In the genomic region with DNA sequence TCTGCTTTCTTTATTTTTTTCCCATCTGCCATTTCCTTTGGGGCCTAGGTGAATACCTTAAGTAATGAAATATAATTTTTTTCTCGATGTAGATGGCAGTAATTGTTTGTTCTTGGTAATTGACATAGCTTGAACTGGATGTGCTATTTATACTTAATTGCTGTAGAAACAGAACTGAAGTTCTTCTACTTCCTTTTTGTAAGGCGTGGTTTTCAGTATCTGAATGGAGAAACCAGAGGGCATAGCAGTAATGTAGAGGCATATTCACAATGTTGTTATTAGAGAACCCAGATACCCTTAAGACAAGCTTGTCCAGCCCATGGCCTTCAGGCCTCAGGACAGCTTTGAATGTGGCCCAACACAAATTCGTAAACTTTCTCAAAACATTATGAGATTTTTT, we compare ENCODE assay signal across 22 cellular contexts. TPM values are rescaled to one million over a fixed set of nuclear protein-coding genes. Genes with fewer than 3 reads are reported as not detected.
DNase-seq lines count a peak whose midpoint lies in the region; ATAC-seq, FAIRE-seq and TF ChIP-seq lines count a peak whose summit lies in the region.
"Had no signal": no experiment of that assay in that cellular context is flagged by ENCODE, and none has a peak within 500 bp of the region (broad histone marks: within the 10 kb centered on the region; RNA-seq: fewer than 3 reads in every experiment).

No MANE protein-coding gene starts in this region.

- CTCF ChIA-PET in A549 (lab: Yijun Ruan, JAX) = interaction anchor here (0.8 to 1.3 kb wide), 5 partner anchors 39 to 149 kb away, joined by 3 to 4 read pairs (median 3); no protein-coding TSS in a partner anchor

- POLR2A ChIA-PET in A549 (lab: Yijun Ruan, JAX) = no interaction called here

- H3K4me2 ChIP-seq in A549 (no peak overlapping the region), KMS-11 (peak overlapping the region; percentile 44)

- H3K79me2 ChIP-seq in KMS-11 (ENCODE audit: insufficient read depth, low read depth) = no peaks in the 10 kb centered on the region; the same call in 1 of the 2 replicates

- ATAC-seq in A549 (no peak), mucosa of descending colon (peak; percentile 55)
- ATAC-seq: HepG2 had no signal

- intact Hi-C loops in mucosa of descending colon (cut with DNase I, micrococcal nuclease) = no loop called here

- DNase-seq in A549 (ENCODE audit: low read depth in 1 of 2, low spot score in 1 of 2) (no peak), OCI-M1 (lab: John Stamatoyannopoulos, UW) (peak; percentile 13), mucosa of descending colon (no peak), NCI-H1105 treated with DMSO at 0.1 percent for 48 hours (lab: John Stamatoyannopoulos, UW) (no peak), HUDEP-2 (lab: John Stamatoyannopoulos, UW; ENCODE audit: unreplicated experiment in 76 of 76) (no peak), DMS114 treated with DMSO at 0.1 percent for 48 hours (lab: John Stamatoyannopoulos, UW; ENCODE audit: unreplicated experiment) (no peak)
- DNase-seq in activated naive CD4-positive, alpha-beta T cell treated with Interleukin-2 at 50 U/mL for 16 hours = no peak
- DNase-seq: activated CD4-positive, alpha-beta memory T cell treated with anti-CD3 and anti-CD28 coated beads, Interleukin-2, amount 10 ng/mL, durations not matched to agents 7 days and 5 days; activated naive CD4-positive, alpha-beta T cell; activated T-cell treated with anti-CD3 and anti-CD28 coated beads for 4 hours; amygdala; CD4-positive, alpha-beta T cell; dorsolateral prefrontal cortex; GDM1; NCI-H187 treated with DMSO at 0.1 percent for 48 hours; Right ventricle myocardium superior; stimulated activated CD8-positive, alpha-beta memory T cell treated with anti-CD3 and anti-CD28 coated beads, Interleukin-4, amount 100 ng/mL, for 48 hours; T-helper 1 cell had no signal

- H3K4me1 ChIP-seq in A549 (peaks cover 29% of the 10 kb centered on the region), KMS-11 (ENCODE audit: low read depth, poor library complexity, severe bottlenecking) (peaks cover 57% of the 10 kb centered on the region), mucosa of descending colon (ENCODE audit: low read depth) (no peaks in the 10 kb centered on the region)

- H3K27ac ChIP-seq in A549 (no peak overlapping the region), KMS-11 (peak overlapping the region; percentile 5; the same call in 1 of the 2 replicates)
- H3K27ac ChIP-seq: cardiac muscle cell, VCaP had no signal

- H3K36me3 ChIP-seq in KMS-11 (ENCODE audit: insufficient read depth) (peaks cover 11% of the 10 kb centered on the region; the same call in 1 of the 2 replicates), mucosa of descending colon (ENCODE audit: low read depth) (no peaks in the 10 kb centered on the region)

- H2AFZ ChIP-seq in KMS-11 (ENCODE audit: low read depth) = no peak overlapping the region

- H4K20me1 ChIP-seq in KMS-11 (ENCODE audit: insufficient read depth) = no peaks in the 10 kb centered on the region

- no peak overlapping the region for H3K9ac ChIP-seq in KMS-11

- TF ChIP-seq EP300 in A549 (IDR thresholded peaks at IDR 0.05) = no peak

- H3K27me3 ChIP-seq in KMS-11 (ENCODE audit: insufficient read depth, low read depth) = no peaks in the 10 kb centered on the region
- H3K27me3 ChIP-seq: cardiac muscle cell, dorsolateral prefrontal cortex had no signal

- no peak for TF ChIP-seq RAD21 in A549 (conservative IDR thresholded peaks at IDR 0.05 in 1 of 2, IDR thresholded peaks at IDR 0.05 in 1 of 2)

- H3K9me3 ChIP-seq in A549 = no peaks in the 10 kb centered on the region
- H3K9me3 ChIP-seq in mucosa of descending colon = no peaks in the 10 kb centered on the region

- FAIRE-seq in A549 (lab: Jason Lieb, UNC) = peak; percentile 32

- no peak overlapping the region for H3K4me3 ChIP-seq in A549
- H3K4me3 ChIP-seq in KMS-11 (IDR thresholded peaks at IDR 0.05; ENCODE audit: insufficient read depth, low read depth, low read length) = no peak overlapping the region
- no peak overlapping the region for H3K4me3 ChIP-seq in mucosa of descending colon
- H3K4me3 ChIP-seq: cardiac muscle cell, dorsolateral prefrontal cortex had no signal

- TF ChIP-seq CTCF in A549 (IDR thresholded peaks at IDR 0.05) (no peak), KMS-11 (conservative IDR thresholded peaks at IDR 0.05; ENCODE audit: low read depth, low read length) (no peak), mucosa of descending colon (IDR thresholded peaks at IDR 0.05) (no peak)

- 87% methylated on average over 3 of the region's 3 CpGs for WGBS in A549 (ENCODE audit: missing lambda C conversion rate)

- TF ChIP-seq POLR2A in A549 (IDR thresholded peaks at IDR 0.05; ENCODE audit: low read length) = no peak

TF ChIP-seq in A549, 52 proteins besides CTCF, POLR2A, EP300 and RAD21:
- TF ChIP-seq, protein P1, sequence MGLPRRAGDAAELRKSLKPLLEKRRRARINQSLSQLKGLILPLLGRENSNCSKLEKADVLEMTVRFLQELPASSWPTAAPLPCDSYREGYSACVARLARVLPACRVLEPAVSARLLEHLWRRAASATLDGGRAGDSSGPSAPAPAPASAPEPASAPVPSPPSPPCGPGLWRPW (IDR thresholded peaks at IDR 0.05) = no peak
- no peak for TF ChIP-seq RARB (CRISPR knock-in tag; IDR thresholded peaks at IDR 0.05)
- TF ChIP-seq NPAS2 (CRISPR knock-in tag; IDR thresholded peaks at IDR 0.05; ENCODE audit: borderline replicate concordance) = no peak
- TF ChIP-seq, protein P2, sequence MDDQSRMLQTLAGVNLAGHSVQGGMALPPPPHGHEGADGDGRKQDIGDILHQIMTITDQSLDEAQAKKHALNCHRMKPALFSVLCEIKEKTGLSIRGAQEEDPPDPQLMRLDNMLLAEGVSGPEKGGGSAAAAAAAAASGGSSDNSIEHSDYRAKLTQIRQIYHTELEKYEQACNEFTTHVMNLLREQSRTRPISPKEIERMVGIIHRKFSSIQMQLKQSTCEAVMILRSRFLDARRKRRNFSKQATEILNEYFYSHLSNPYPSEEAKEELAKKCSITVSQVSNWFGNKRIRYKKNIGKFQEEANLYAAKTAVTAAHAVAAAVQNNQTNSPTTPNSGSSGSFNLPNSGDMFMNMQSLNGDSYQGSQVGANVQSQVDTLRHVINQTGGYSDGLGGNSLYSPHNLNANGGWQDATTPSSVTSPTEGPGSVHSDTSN (IDR thresholded peaks at IDR 0.05) = no peak
- TF ChIP-seq SMC3 (IDR thresholded peaks at IDR 0.05) = no peak

RNA-seq across cellular contexts. Expression of a gene that starts 16.4 kb away (rescaled TPM):
- polyA plus RNA-seq in A549 (2011; rRNA removed) (33.7 and 59.6 TPM in 2 replicates), A549 (2017; fragmentation: RNase III; extraction: RNeasy Plus Mini Kit Qiagen cat#74134 plus additional on column Dnase treatment) (25.8 to 27.3 TPM (median 26.7 TPM) in 3 replicates)
- polyA plus RNA-seq in A549 (2012; cell fraction: cytosol; rRNA removed) = 36.3 and 39.6 TPM in 2 replicates
- polyA plus RNA-seq in A549 (2012; cell fraction: nucleus; rRNA removed) = 219 and 262 TPM in 2 replicates
- 115 and 146 TPM in 2 replicates for polyA minus RNA-seq in A549 (2011; rRNA and poly(A)+ RNA removed)
- 100 to 1,000 TPM in 1 of 3 donors, 10 to 100 TPM in 2; 88.5 to 105 (median 95.6) TPM for total RNA-seq in mucosa of descending colon

RNA-seq across cellular contexts. Expression of a gene that starts 52.1 kb away (rescaled TPM):
- polyA plus RNA-seq in A549 (2011; rRNA removed) (91.4 and 101 TPM in 2 replicates), A549 (2017; fragmentation: RNase III; extraction: RNeasy Plus Mini Kit Qiagen cat#74134 plus additional on column Dnase treatment) (371 to 416 TPM (median 377 TPM) in 3 replicates)
- polyA plus RNA-seq in A549 (2012; cell fraction: cytosol; rRNA removed) = 179 and 201 TPM in 2 replicates
- 194 and 208 TPM in 2 replicates for polyA plus RNA-seq in A549 (2012; cell fraction: nucleus; rRNA removed)
- polyA minus RNA-seq in A549 (2011; rRNA and poly(A)+ RNA removed) = 68.0 and 70.8 TPM in 2 replicates
- 100 to 1,000 TPM in 1 of 3 donors, 10 to 100 TPM in 2; 19.3 to 246 (median 52.4) TPM for total RNA-seq in mucosa of descending colon
